Comparison of ENCODE assay signal across 14 cellular contexts in genomic region chr12:26226119-26226518, GRCh38. TPM values are rescaled to one million over a fixed set of nuclear protein-coding genes. Genes with fewer than 3 reads are reported as not detected.
A peak's percentile ranks its signal among the peaks of the same experiment; 100 is the strongest.
DNase-seq lines count a peak whose midpoint lies in the region; ATAC-seq lines count a peak whose summit lies in the region.
"Had no signal": no experiment of that assay in that cellular context is flagged by ENCODE, and none has a peak within 500 bp of the region (broad histone marks: within the 10 kb centered on the region; RNA-seq: fewer than 3 reads in every experiment).

No MANE protein-coding gene starts in this region.

- H3K4me3 ChIP-seq in HUES6 (ENCODE audit: low read depth, low read length) (0 out of 2 replicates have a peak overlapping the region, but pooled peaks have one; percentile 51), mesenchymal stem cell (ENCODE audit: insufficient read depth in 1 of 2, low read depth in 1 of 2, low read length in 2 of 2) (no peak overlapping the region)
- H3K4me3 ChIP-seq: lung had no signal

- no peaks in the 10 kb centered on the region for H3K27me3 Mint-ChIP-seq in stimulated activated memory B cell treated with anti-CD40 and anti-IgM and Interleukin-4, amounts not matched to agents 10 μg/mL and 1 μg/mL and 100 μg/mL, for 72 hours

- H3K36me3 ChIP-seq in HUES6 (ENCODE audit: control insufficient read depth, insufficient read depth, low read length) (no peaks in the 10 kb centered on the region), mesenchymal stem cell (ENCODE audit: control insufficient read depth in 1 of 2, insufficient read depth in 2 of 2, low read depth in 1 of 2, low read length in 2 of 2) (no peaks in the 10 kb centered on the region)
- H3K36me3 ChIP-seq: SJCRH30 had no signal

- H2AFZ ChIP-seq in mesenchymal stem cell (ENCODE audit: low read depth, low read length): no peak overlapping the region

- H3K23ac ChIP-seq in mesenchymal stem cell (ENCODE audit: low read length in 2 of 2): no peak overlapping the region

- no peak overlapping the region for H3K18ac ChIP-seq in mesenchymal stem cell (ENCODE audit: low read depth in 1 of 2, low read length in 2 of 2)

- no peak overlapping the region for H3K4me3 Mint-ChIP-seq in stimulated activated memory B cell treated with anti-CD40 and anti-IgM and Interleukin-4, amounts not matched to agents 10 μg/mL and 1 μg/mL and 100 μg/mL, for 72 hours
- H3K4me3 Mint-ChIP-seq: CD4-positive, alpha-beta T cell had no signal

- H3K9ac ChIP-seq in HUES6 (ENCODE audit: low read length) (no peak overlapping the region), mesenchymal stem cell (ENCODE audit: low read length) (peak overlapping the region; percentile 54)

- H2BK120ac ChIP-seq in mesenchymal stem cell (ENCODE audit: low read depth, low read length): no peak overlapping the region

- no peaks in the 10 kb centered on the region for H3K9me3 Mint-ChIP-seq in stimulated activated memory B cell treated with anti-CD40 and anti-IgM and Interleukin-4, amounts not matched to agents 10 μg/mL and 1 μg/mL and 100 μg/mL, for 72 hours
- H3K9me3 Mint-ChIP-seq: activated naive CD4-positive, alpha-beta T cell treated with anti-CD3 and anti-CD28 coated beads, Interleukin-2, amount 50 U/mL, for 72 hours; CD4-positive, alpha-beta T cell; stimulated activated naive CD8-positive, alpha-beta T cell treated with anti-CD3 and anti-CD28 coated beads, Interleukin-15, amount 100 ng/mL, for 72 hours had no signal

- no peak overlapping the region for H2BK15ac ChIP-seq in mesenchymal stem cell (ENCODE audit: low read depth, poor library complexity, severe bottlenecking)

- peaks cover 9% of the 10 kb centered on the region for H3K36me3 Mint-ChIP-seq in stimulated activated memory B cell treated with anti-CD40 and anti-IgM and Interleukin-4, amounts not matched to agents 10 μg/mL and 1 μg/mL and 100 μg/mL, for 72 hours

- H3K27me3 ChIP-seq in HUES6 (ENCODE audit: control insufficient read depth, insufficient read depth, low read length) (peaks cover 49% of the 10 kb centered on the region), mesenchymal stem cell (ENCODE audit: control insufficient read depth in 1 of 2, insufficient read depth in 1 of 2, low read length in 2 of 2) (no peaks in the 10 kb centered on the region)
- H3K27me3 ChIP-seq: SJCRH30 had no signal

- H3K4me1 Mint-ChIP-seq in stimulated activated memory B cell treated with anti-CD40 and anti-IgM and Interleukin-4, amounts not matched to agents 10 μg/mL and 1 μg/mL and 100 μg/mL, for 72 hours: peaks cover 14% of the 10 kb centered on the region
- H3K4me1 Mint-ChIP-seq: stimulated activated naive CD8-positive, alpha-beta T cell treated with anti-CD3 and anti-CD28 coated beads, Interleukin-15, amount 100 ng/mL, for 72 hours had no signal

- H2AK5ac ChIP-seq in mesenchymal stem cell (ENCODE audit: low read length, severe bottlenecking): no peak overlapping the region

- no peak overlapping the region for H3K4ac ChIP-seq in mesenchymal stem cell (ENCODE audit: low read depth in 1 of 2, low read length in 2 of 2)

- peak overlapping the region; percentile 8 for H4K8ac ChIP-seq in mesenchymal stem cell (ENCODE audit: low read length)

- H3K4me1 ChIP-seq in HUES6 (ENCODE audit: control insufficient read depth, insufficient read depth, low read length): peaks cover 3% of the 10 kb centered on the region; the same call in 1 of the 2 replicates
- peaks cover 8% of the 10 kb centered on the region for H3K4me1 ChIP-seq in mesenchymal stem cell (ENCODE audit: control insufficient read depth, insufficient read depth, low read depth, low read length)
- H3K4me1 ChIP-seq: SJCRH30 had no signal

- no peak overlapping the region for H4K91ac ChIP-seq in mesenchymal stem cell (ENCODE audit: low read length)

- no peak overlapping the region for H3K14ac ChIP-seq in mesenchymal stem cell (ENCODE audit: low read length in 2 of 2)

- no peak overlapping the region for H2BK5ac ChIP-seq in mesenchymal stem cell (ENCODE audit: low read depth, low read length, poor library complexity, severe bottlenecking)

- no peak overlapping the region for H3K27ac ChIP-seq in HUES6 (ENCODE audit: low read depth, low read length)
- peak overlapping the region; percentile 89 for H3K27ac ChIP-seq in cingulate gyrus (ENCODE audit: low read depth, low read length)
- no peak overlapping the region for H3K27ac ChIP-seq in mesenchymal stem cell (ENCODE audit: low read length, poor library complexity, severe bottlenecking)
- H3K27ac ChIP-seq: SJCRH30 had no signal

- no peaks in the 10 kb centered on the region for H3K79me1 ChIP-seq in mesenchymal stem cell (replicated peaks; ENCODE audit: low read length, poor library complexity, severe bottlenecking)

- H3K9me3 ChIP-seq in HUES6 (ENCODE audit: control insufficient read depth, insufficient read depth, low read depth, low read length) (no peaks in the 10 kb centered on the region), mesenchymal stem cell (ENCODE audit: control insufficient read depth, low read length) (no peaks in the 10 kb centered on the region)
- H3K9me3 ChIP-seq: SJCRH30 had no signal

- H3K4me2 ChIP-seq in mesenchymal stem cell (ENCODE audit: low read length, poor library complexity, severe bottlenecking): peak overlapping the region; percentile 97

- peak overlapping the region; percentile 35 for H3K27ac Mint-ChIP-seq in stimulated activated memory B cell treated with anti-CD40 and anti-IgM and Interleukin-4, amounts not matched to agents 10 μg/mL and 1 μg/mL and 100 μg/mL, for 72 hours
- H3K27ac Mint-ChIP-seq: activated naive CD4-positive, alpha-beta T cell treated with anti-CD3 and anti-CD28 coated beads, Interleukin-2, amount 50 U/mL, for 72 hours; CD4-positive, alpha-beta T cell; stimulated activated naive CD8-positive, alpha-beta T cell treated with anti-CD3 and anti-CD28 coated beads, Interleukin-15, amount 100 ng/mL, for 72 hours had no signal

- ATAC-seq in stimulated activated memory B cell treated with anti-CD40 and anti-IgM and Interleukin-4, amounts not matched to agents 10 μg/mL and 1 μg/mL and 100 μg/mL, for 72 hours: no peak
- no peak for ATAC-seq in GM21528 (IDR thresholded peaks at IDR 0.05; ENCODE audit: low FRiP score, unreplicated experiment)
- no peak for ATAC-seq in stimulated activated naive CD8-positive, alpha-beta T cell treated with anti-CD3 and anti-CD28 coated beads, Interleukin-15, Interleukin-2, amounts not matched to agents 100 U/mL and 50 U/mL, for 24 hours
- ATAC-seq: activated naive CD4-positive, alpha-beta T cell treated with anti-CD3 and anti-CD28 coated beads, Interleukin-2, amount 50 U/mL, for 72 hours had no signal

- peak; percentile 9 for DNase-seq in mesenchymal stem cell
- no peak for DNase-seq in ecto neural progenitor cell (ENCODE audit: low spot score)
- no peak for DNase-seq in stimulated activated naive CD8-positive, alpha-beta T cell treated with anti-CD3 and anti-CD28 coated beads, Interleukin-15, Interleukin-2, amounts not matched to agents 100 U/mL and 50 U/mL, for 24 hours
- no peak for DNase-seq in UCSD-AML1 (lab: John Stamatoyannopoulos, UW; ENCODE audit: unreplicated experiment)
- DNase-seq: CD4-positive, alpha-beta T cell; NCI-H2227 treated with DMSO at 0.1 percent for 48 hours; stimulated activated naive CD8-positive, alpha-beta T cell treated with anti-CD3 and anti-CD28 coated beads, Interleukin-15, amount 100 ng/mL, for 72 hours had no signal

- peak overlapping the region in 1 of 2 experiments; percentile 4 for H2BK12ac ChIP-seq in mesenchymal stem cell (ENCODE audit: low read length in 2 of 2)

- 61% methylated on average over 10 of the region's 10 CpGs for WGBS in mesenchymal stem cell

RNA-seq across cellular contexts. Expression of gene SSPN, which starts 30.7 kb away (rescaled TPM):
- 8.3 TPM for polyA plus RNA-seq in mesenchymal stem cell (2013, experiment 1 of 2)
- 7.6 TPM for polyA plus RNA-seq in mesenchymal stem cell (2013, experiment 2 of 2)
